ENCODE assay signal across 8 cellular contexts in the genomic region with DNA sequence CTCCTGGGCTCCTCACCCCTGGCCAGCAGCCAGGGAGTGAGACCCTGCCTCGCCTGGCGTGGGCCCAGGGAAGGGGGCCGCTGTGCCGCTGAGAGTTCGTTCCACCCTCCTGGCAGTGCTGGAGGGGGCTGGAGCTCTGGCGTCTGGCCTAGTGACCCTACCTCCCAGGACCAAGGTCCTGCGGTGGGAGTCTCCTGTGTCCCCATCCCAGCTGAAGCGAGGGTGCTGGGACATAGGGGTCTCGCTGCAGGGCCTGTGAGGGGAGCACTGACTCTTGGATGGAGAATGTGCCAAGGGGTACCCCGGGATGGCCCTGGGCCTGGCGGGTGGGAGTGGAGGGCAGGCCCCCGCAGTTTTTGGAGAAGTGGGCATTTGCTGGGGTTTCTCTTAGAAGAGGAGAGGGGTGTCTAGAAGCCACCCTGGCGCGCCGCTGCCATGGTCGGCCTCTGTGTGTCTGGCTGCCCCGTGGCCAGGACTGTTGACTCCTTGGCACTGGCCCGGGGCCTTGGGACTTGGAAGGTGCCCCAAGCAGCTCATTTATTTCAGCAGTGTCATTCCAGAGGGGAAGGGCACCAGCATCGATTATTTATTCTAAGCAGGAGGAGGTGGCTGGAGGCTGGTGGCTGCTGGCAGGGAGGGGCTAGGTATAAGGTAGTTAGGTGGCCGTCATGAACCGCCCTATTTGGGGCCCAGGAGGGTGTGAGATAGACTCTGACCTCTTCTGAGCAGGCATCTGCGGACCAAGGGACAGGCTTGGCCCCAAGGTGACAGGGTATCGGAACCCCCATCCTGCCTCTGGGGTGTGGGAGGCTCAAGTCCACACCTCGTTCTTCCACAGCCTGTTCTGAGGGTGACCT. TPM values are rescaled to one million over a fixed set of nuclear protein-coding genes. Genes with fewer than 3 reads are reported as not detected.
DNase-seq lines count a peak whose midpoint lies in the region; ATAC-seq and TF ChIP-seq lines count a peak whose summit lies in the region.

No MANE protein-coding gene starts in this region.

- 54 to 67% methylated on average over 20 to 21 of the region's 24 CpGs for WGBS in tibial nerve, 2 donors

- peak overlapping the region; percentile 22 for H3K27ac Mint-ChIP-seq in activated T-cell treated with anti-CD3 and anti-CD28 coated beads, Interleukin-2, amount 50 U/mL, for 24 hours

- H3K4me3 ChIP-seq in lower lobe of right lung (peak overlapping the region; percentile 72), tibial nerve (peak overlapping the region; percentile 57 to 93 (median 78))

- ATAC-seq in lower lobe of right lung (peak; percentile 32 to 69), GM19463 (IDR thresholded peaks at IDR 0.05; ENCODE audit: unreplicated experiment) (no peak)

- no peak for TF ChIP-seq POLR2A in tibial nerve (IDR thresholded peaks at IDR 0.05)

- H3K27ac ChIP-seq in lower lobe of right lung (peak overlapping the region; percentile 77), tibial nerve (peak overlapping the region; percentile 76 to 99 (median 96))

- intact Hi-C loops in lower lobe of right lung (cut with DNase I): no loop called here

- peaks cover 16% of the 10 kb centered on the region for H3K4me1 Mint-ChIP-seq in activated T-cell treated with anti-CD3 and anti-CD28 coated beads, Interleukin-2, amount 50 U/mL, for 24 hours (ENCODE audit: low read depth)

- H3K27me3 ChIP-seq in lower lobe of right lung (ENCODE audit: low read depth): no peaks in the 10 kb centered on the region
- H3K27me3 ChIP-seq in tibial nerve: no peaks in the 10 kb centered on the region

- no peaks in the 10 kb centered on the region for H3K27me3 Mint-ChIP-seq in activated T-cell treated with anti-CD3 and anti-CD28 coated beads, Interleukin-2, amount 50 U/mL, for 24 hours

- H3K4me3 Mint-ChIP-seq in activated T-cell treated with anti-CD3 and anti-CD28 coated beads, Interleukin-2, amount 50 U/mL, for 24 hours: peak overlapping the region; percentile 51

- H3K36me3 Mint-ChIP-seq in activated T-cell treated with anti-CD3 and anti-CD28 coated beads, Interleukin-2, amount 50 U/mL, for 24 hours (ENCODE audit: low read depth): no peaks in the 10 kb centered on the region

- TF ChIP-seq EP300 in tibial nerve (IDR thresholded peaks at IDR 0.05): peak in 1 of 2 donors; percentile 37

- DNase-seq in activated T-cell treated with anti-CD3 and anti-CD28 coated beads, Interleukin-2, amount 50 U/mL, for 24 hours: no peak
- DNase-seq in activated T-cell treated with anti-CD3 and anti-CD28 coated beads for 4 hours (no peak), cerebellar cortex (ENCODE audit: low spot score) (peak; percentile 35), lower lobe of right lung (no peak), tibial nerve (ENCODE audit: low spot score in 2 of 2) (peak in 1 of 2 donors; percentile 8), globus pallidus (ENCODE audit: low spot score) (no peak), H4 (ENCODE audit: low spot score) (no peak)

- H3K9me3 Mint-ChIP-seq in activated T-cell treated with anti-CD3 and anti-CD28 coated beads, Interleukin-2, amount 50 U/mL, for 24 hours: no peaks in the 10 kb centered on the region

- no peaks in the 10 kb centered on the region for H3K9me3 ChIP-seq in lower lobe of right lung
- no peaks in the 10 kb centered on the region for H3K9me3 ChIP-seq in tibial nerve

- TF ChIP-seq CTCF in lower lobe of right lung (IDR thresholded peaks at IDR 0.05): no peak
- TF ChIP-seq CTCF in tibial nerve (IDR thresholded peaks at IDR 0.05): no peak

- H3K4me1 ChIP-seq in lower lobe of right lung (peaks cover 17% of the 10 kb centered on the region), tibial nerve (peaks cover 0 to 30% (median 17%) of the 10 kb centered on the region in 4 donors)

- no peaks in the 10 kb centered on the region for H3K36me3 ChIP-seq in lower lobe of right lung
- no peaks in the 10 kb centered on the region for H3K36me3 ChIP-seq in tibial nerve

RNA-seq across cellular contexts. Expression of a gene that starts 1.5 kb away (rescaled TPM):
- 16.3 TPM for total RNA-seq in lower lobe of right lung
- total RNA-seq in tibial nerve: 10 to 100 TPM; 14.6 to 35.7 (median 17.1) TPM
- 5.9 and 13.0 TPM in 2 replicates for total RNA-seq in H4 (2014; rRNA removed; shearing (Covaris generic))
